Comparison of ENCODE assay signal across 10 cellular contexts in the genomic region with DNA sequence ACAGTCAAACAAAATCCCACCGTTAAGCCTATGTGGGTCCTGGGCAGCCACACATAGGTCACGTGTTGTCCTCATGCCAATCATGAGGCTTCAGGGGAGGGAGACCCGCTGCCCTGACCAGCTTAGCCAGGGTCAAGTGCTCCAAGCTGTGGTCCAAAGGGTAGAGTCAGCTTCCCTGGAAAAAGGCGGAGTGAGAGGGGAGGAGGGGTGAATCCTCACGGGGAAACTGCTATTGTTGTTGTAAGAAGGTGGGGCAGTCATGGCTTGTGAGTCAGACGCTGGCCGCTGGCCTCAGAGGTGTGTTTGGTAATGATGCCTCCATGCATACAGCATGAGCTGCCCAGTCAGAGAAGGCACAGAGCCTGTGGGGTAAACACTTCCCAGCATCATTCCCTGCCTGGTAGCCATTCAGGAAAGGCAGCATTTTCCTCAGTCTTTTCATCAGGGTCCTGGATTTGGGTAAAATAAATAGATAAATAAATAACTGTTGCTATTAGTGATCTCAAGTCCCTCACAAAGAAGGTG. TPM values are rescaled to one million over a fixed set of nuclear protein-coding genes. Genes with fewer than 3 reads are reported as not detected.
DNase-seq lines count a peak whose midpoint lies in the region; ATAC-seq and TF ChIP-seq lines count a peak whose summit lies in the region.
"Had no signal": no experiment of that assay in that cellular context is flagged by ENCODE, and none has a peak within 500 bp of the region (broad histone marks: within the 10 kb centered on the region; RNA-seq: fewer than 3 reads in every experiment).

No MANE protein-coding gene starts in this region.

- H3K27ac Mint-ChIP-seq in activated CD8-positive, alpha-beta T cell treated with anti-CD3 and anti-CD28 coated beads for 36 hours, result no peak overlapping the region

- POLR2A ChIA-PET in activated CD8-positive, alpha-beta T cell treated with anti-CD3 and anti-CD28 coated beads for 36 hours (lab: Charles Lee), result no interaction called here

- peaks cover 0 to 13% of the 10 kb centered on the region in 2 donors for H3K4me1 ChIP-seq in uterus

- H3K4me3 Mint-ChIP-seq in activated CD8-positive, alpha-beta T cell treated with anti-CD3 and anti-CD28 coated beads for 36 hours, result no peak overlapping the region

- H3K4me3 ChIP-seq in choroid plexus epithelial cell (ENCODE audit: low read depth, low read length), result no peak overlapping the region
- no peak overlapping the region for H3K4me3 ChIP-seq in uterus
- H3K4me3 ChIP-seq: tibial artery had no signal

- no peaks in the 10 kb centered on the region for H3K9me3 ChIP-seq in uterus
- H3K9me3 ChIP-seq: tibial artery had no signal

- peak; percentile 18 for DNase-seq in NCI-H146 (lab: John Stamatoyannopoulos, UW)
- no peak for DNase-seq in NCI-H146 treated with DMSO at 0.1 percent for 48 hours (lab: John Stamatoyannopoulos, UW; ENCODE audit: unreplicated experiment)
- peak; percentile 81 for DNase-seq in choroid plexus epithelial cell (ENCODE audit: low read depth)
- DNase-seq in left colon, result peak; percentile 63 to 81
- peak in 1 of 2 donors; percentile 72 for DNase-seq in uterus
- no peak for DNase-seq in activated CD8-positive, alpha-beta T cell treated with anti-CD3 and anti-CD28 coated beads for 36 hours
- no peak for DNase-seq in 8988T
- DNase-seq: hypothalamus had no signal

- peak overlapping the region; percentile 57 to 64 for H3K27ac ChIP-seq in uterus
- H3K27ac ChIP-seq: tibial artery had no signal

- no peaks in the 10 kb centered on the region for H3K9me3 Mint-ChIP-seq in activated CD8-positive, alpha-beta T cell treated with anti-CD3 and anti-CD28 coated beads for 36 hours

- peak; percentile 94 for ATAC-seq in left colon
- no peak for ATAC-seq in activated CD8-positive, alpha-beta T cell treated with anti-CD3 and anti-CD28 coated beads for 36 hours
- ATAC-seq in HG03039 (IDR thresholded peaks at IDR 0.05; ENCODE audit: unreplicated experiment), result no peak

- no peaks in the 10 kb centered on the region for H3K36me3 Mint-ChIP-seq in activated CD8-positive, alpha-beta T cell treated with anti-CD3 and anti-CD28 coated beads for 36 hours (ENCODE audit: low read depth)

- CTCF ChIA-PET in activated CD8-positive, alpha-beta T cell treated with anti-CD3 and anti-CD28 coated beads for 36 hours (lab: Charles Lee), result no interaction called here

- intact Hi-C loops in left colon (cut with DNase I, micrococcal nuclease), result loop anchor here in 1 of 2 donors (10.0 kb wide), 1 partner anchor 274 kb away; the partner anchor contains the start of gene NXT1
- intact Hi-C loops in uterus (cut with DNase I; ENCODE audit: low total_unique reads), result no loop called here
- intact Hi-C loops in activated CD8-positive, alpha-beta T cell treated with anti-CD3 and anti-CD28 coated beads for 36 hours (cut with micrococcal nuclease), result no loop called here

- H3K36me3 ChIP-seq in uterus, result no peaks in the 10 kb centered on the region

- peaks cover 2% of the 10 kb centered on the region for H3K27me3 Mint-ChIP-seq in activated CD8-positive, alpha-beta T cell treated with anti-CD3 and anti-CD28 coated beads for 36 hours

- H3K27me3 ChIP-seq in uterus, result no peaks in the 10 kb centered on the region
- H3K27me3 ChIP-seq: tibial artery had no signal

- TF ChIP-seq POLR2A in uterus (IDR thresholded peaks at IDR 0.05), result no peak

- H3K4me1 Mint-ChIP-seq in activated CD8-positive, alpha-beta T cell treated with anti-CD3 and anti-CD28 coated beads for 36 hours (ENCODE audit: low read depth), result no peaks in the 10 kb centered on the region

- no peak for TF ChIP-seq CTCF in choroid plexus epithelial cell (conservative IDR thresholded peaks at IDR 0.05; ENCODE audit: low read depth, low read length)
- no peak for TF ChIP-seq CTCF in uterus (IDR thresholded peaks at IDR 0.05)
- no peak for TF ChIP-seq CTCF in activated CD8-positive, alpha-beta T cell treated with anti-CD3 and anti-CD28 coated beads for 36 hours (IDR thresholded peaks at IDR 0.05)

RNA-seq across cellular contexts. Expression of gene CST3, which starts 8.7 kb away (rescaled TPM):
- total RNA-seq in left colon (1,000 to 10,000 TPM in 1 of 2 donors, 100 to 1,000 TPM in 1; 863 to 1,131 TPM), uterus (1,000 to 10,000 TPM in 1 of 4 donors, 100 to 1,000 TPM in 3; 205 to 1,148 (median 624) TPM)
- total RNA-seq in activated CD8-positive, alpha-beta T cell treated with anti-CD3 and anti-CD28 coated beads for 36 hours, result 1 to 10 TPM in 1 of 2 experiments, under 1 TPM in 1; 0.72 to 1.2 TPM

RNA-seq across cellular contexts. Expression of gene CST9, which starts 23.4 kb away (rescaled TPM):
- total RNA-seq in left colon (not detected), uterus (not detected)
- not detected for total RNA-seq in activated CD8-positive, alpha-beta T cell treated with anti-CD3 and anti-CD28 coated beads for 36 hours

RNA-seq across cellular contexts. Expression of gene CST4, which starts 59.8 kb away (rescaled TPM):
- not detected for total RNA-seq in left colon
- not detected for total RNA-seq in uterus
- total RNA-seq in activated CD8-positive, alpha-beta T cell treated with anti-CD3 and anti-CD28 coated beads for 36 hours, result not detected

Comparison
In these comparisons a context has a peak if more than half of its experiments do, and no peak if none do; other contexts are left out.
1. DNase-seq: peak in NCI-H146 (single experiment), choroid plexus epithelial cell (single experiment) and left colon (2 of 2); none in NCI-H146 treated with DMSO at 0.1 percent for 48 hours (single experiment), activated CD8-positive, alpha-beta T cell treated with anti-CD3 and anti-CD28 coated beads for 36 hours (single experiment) and 8988T (single experiment).
2. RNA of gene CST3, which starts 8.7 kb away (total RNA-seq): 863 to 1,131 TPM in left colon and 205 to 1,148 TPM in uterus; 0.72 to 1.2 TPM in activated CD8-positive, alpha-beta T cell treated with anti-CD3 and anti-CD28 coated beads for 36 hours; every median in the first group is over 10 times any median in the second.